ENCODE assay signal across 8 cellular contexts in genomic region chr10:79137826-79138225, GRCh38.
DNase-seq lines count a peak whose midpoint lies in the region; ATAC-seq and TF ChIP-seq lines count a peak whose summit lies in the region.

No MANE protein-coding gene starts in this region.

- CTCF ChIA-PET in activated CD4-positive, alpha-beta T cell treated with anti-CD3 and anti-CD28 coated beads for 36 hours (lab: Charles Lee) = interaction anchor here (0.5 kb wide), 1 partner anchor 9 kb away, joined by 3 read pairs; no protein-coding TSS in a partner anchor
- CTCF ChIA-PET in A673 (lab: Charles Lee) = no interaction called here

- peak overlapping the region; percentile 41 for H3K27ac Mint-ChIP-seq in activated CD4-positive, alpha-beta T cell treated with anti-CD3 and anti-CD28 coated beads for 36 hours

- ATAC-seq in activated CD4-positive, alpha-beta T cell treated with anti-CD3 and anti-CD28 coated beads for 36 hours = peak; percentile 52
- ATAC-seq in HG03280 (IDR thresholded peaks at IDR 0.05; ENCODE audit: unreplicated experiment) = peak; percentile 53

- no peaks in the 10 kb centered on the region for H3K27me3 ChIP-seq in cardiac muscle cell
- H3K27me3 ChIP-seq in A673 (replicated peaks; ENCODE audit: insufficient read depth, low read depth, low read length, poor library complexity) = no peaks in the 10 kb centered on the region

- DNase-seq in activated CD4-positive, alpha-beta T cell treated with anti-CD3 and anti-CD28 coated beads for 36 hours = peak; percentile 65
- DNase-seq in activated CD4-positive, alpha-beta T cell treated with anti-CD3 and anti-CD28 coated beads for 1 hour = no peak
- peak; percentile 13 for DNase-seq in activated CD4-positive, alpha-beta T cell treated with anti-CD3 and anti-CD28 coated beads, Interleukin-2, amount 50 U/mL, for 1 hour
- DNase-seq in cardiac muscle cell (ENCODE audit: low read depth in 1 of 2, low spot score in 1 of 2) (peak in 1 of 2 donors; percentile 52), NCI-H526 (lab: John Stamatoyannopoulos, UW) (no peak), A673 (ENCODE audit: low spot score) (no peak)
- DNase-seq in stimulated activated CD4-positive, alpha-beta T cell treated with anti-CD3 and anti-CD28 coated beads, Interleukin-4, amount 100 ng/mL, for 1 hour = peak; percentile 30

- no peak overlapping the region for H3K4me3 ChIP-seq in cardiac muscle cell
- H3K4me3 ChIP-seq in A673 (ENCODE audit: low read depth, low read length, poor library complexity, severe bottlenecking) = no peak overlapping the region

- H3K9me3 ChIP-seq in cardiac muscle cell (ENCODE audit: low read depth) (no peaks in the 10 kb centered on the region), A673 (ENCODE audit: low read depth, low read length, poor library complexity, severe bottlenecking) (no peaks in the 10 kb centered on the region)

- POLR2A ChIA-PET in activated CD4-positive, alpha-beta T cell treated with anti-CD3 and anti-CD28 coated beads for 36 hours (lab: Charles Lee) = interaction anchor here (0.9 kb wide), 1 partner anchor 33 kb away, joined by 5 read pairs; no protein-coding TSS in a partner anchor
- POLR2A ChIA-PET in A673 (lab: Charles Lee; ENCODE audit: low non-redundant PET) = no interaction called here

- H3K27ac ChIP-seq in cardiac muscle cell (peak overlapping the region; percentile 99), A673 (ENCODE audit: low read depth, low read length, poor library complexity, severe bottlenecking) (no peak overlapping the region)

- TF ChIP-seq CTCF in cardiac muscle cell (IDR thresholded peaks at IDR 0.05; ENCODE audit: low read depth, low read length) = no peak
- no peak for TF ChIP-seq CTCF in A673 (conservative IDR thresholded peaks at IDR 0.05; ENCODE audit: low read depth, low read length)

- H3K4me1 Mint-ChIP-seq in activated CD4-positive, alpha-beta T cell treated with anti-CD3 and anti-CD28 coated beads for 36 hours = peaks cover 30% of the 10 kb centered on the region

- H3K4me3 Mint-ChIP-seq in activated CD4-positive, alpha-beta T cell treated with anti-CD3 and anti-CD28 coated beads for 36 hours = peak overlapping the region; percentile 32

- intact Hi-C loops in activated CD4-positive, alpha-beta T cell treated with anti-CD3 and anti-CD28 coated beads for 36 hours (cut with DNase I, micrococcal nuclease) = no loop called here
- intact Hi-C loops in A673 (cut with micrococcal nuclease; ENCODE audit: unreplicated experiment) = no loop called here

- no peaks in the 10 kb centered on the region for H3K27me3 Mint-ChIP-seq in activated CD4-positive, alpha-beta T cell treated with anti-CD3 and anti-CD28 coated beads for 36 hours

- H3K9me3 Mint-ChIP-seq in activated CD4-positive, alpha-beta T cell treated with anti-CD3 and anti-CD28 coated beads for 36 hours (ENCODE audit: low read depth) = no peaks in the 10 kb centered on the region

- no TSS peak for BruUV-seq in A673 (replicated peaks; lab: Mats Ljungman, UMichigan)

- H3K36me3 Mint-ChIP-seq in activated CD4-positive, alpha-beta T cell treated with anti-CD3 and anti-CD28 coated beads for 36 hours (ENCODE audit: low read depth) = no peaks in the 10 kb centered on the region

- H3K4me1 ChIP-seq in cardiac muscle cell (ENCODE audit: low read depth) = peaks cover 93% of the 10 kb centered on the region
- H3K4me1 ChIP-seq in A673 (ENCODE audit: insufficient read depth, low read length, poor library complexity, severe bottlenecking) = no peaks in the 10 kb centered on the region

- H3K36me3 ChIP-seq in cardiac muscle cell (peaks cover 13% of the 10 kb centered on the region), A673 (ENCODE audit: insufficient read depth, low read length, poor library complexity, severe bottlenecking) (no peaks in the 10 kb centered on the region)

Comparison
In these comparisons a context has a peak if more than half of its experiments do, and no peak if none do; other contexts are left out.
1. DNase-seq: peak in activated CD4-positive, alpha-beta T cell treated with anti-CD3 and anti-CD28 coated beads for 36 hours (single experiment), activated CD4-positive, alpha-beta T cell treated with anti-CD3 and anti-CD28 coated beads, Interleukin-2, amount 50 U/mL, for 1 hour (single experiment) and stimulated activated CD4-positive, alpha-beta T cell treated with anti-CD3 and anti-CD28 coated beads, Interleukin-4, amount 100 ng/mL, for 1 hour (single experiment); none in activated CD4-positive, alpha-beta T cell treated with anti-CD3 and anti-CD28 coated beads for 1 hour (single experiment), NCI-H526 (0 of 2) and A673 (single experiment).